ENCODE assay signal across 1 cellular context in genomic region chr1:207822124-207822601, GRCh38.
TF ChIP-seq lines count a peak whose summit lies in the region.

No MANE protein-coding gene starts in this region.

TF ChIP-seq in GM23338, 12 proteins besides CTCF, POLR2A, EP300 and RAD21 (continued from another document):
- no peak for TF ChIP-seq REST (IDR thresholded peaks at IDR 0.05; ENCODE audit: unreplicated experiment)
- TF ChIP-seq POLR2AphosphoS5 (IDR thresholded peaks at IDR 0.05; ENCODE audit: low read depth) = no peak
